In the genomic region with DNA sequence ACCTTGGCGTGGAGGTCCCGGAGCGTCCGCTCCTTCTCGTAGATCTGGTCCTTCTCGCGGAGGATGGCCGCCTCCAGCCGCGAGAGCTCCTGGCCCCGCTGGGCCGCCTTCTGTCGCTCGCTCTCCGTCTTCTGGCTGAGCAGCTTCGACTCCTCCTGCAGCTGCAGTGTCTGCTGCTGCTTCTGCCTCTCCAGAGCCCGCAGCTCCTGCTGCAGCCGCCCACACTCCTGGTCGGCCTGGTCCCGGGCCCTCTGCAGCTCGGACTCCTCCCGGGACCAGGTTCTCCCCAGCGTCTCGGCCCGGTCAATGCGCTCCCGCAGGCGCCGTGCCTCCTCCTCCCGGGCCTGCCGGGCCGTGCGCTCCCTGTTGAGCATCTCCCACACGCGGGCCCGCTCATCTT, we compare ENCODE assay signal across 31 cellular contexts. TPM values are rescaled to one million over a fixed set of nuclear protein-coding genes. Genes with fewer than 3 reads are reported as not detected.
"Had no signal": no experiment of that assay in that cellular context is flagged by ENCODE, and none has a peak within 500 bp of the region (broad histone marks: within the 10 kb centered on the region; RNA-seq: fewer than 3 reads in every experiment).

No MANE protein-coding gene starts in this region.

- H3K36me3 Mint-ChIP-seq: activated naive CD4-positive, alpha-beta T cell treated with anti-CD3 and anti-CD28 coated beads, Interleukin-2, amount 50 U/mL, for 24 hours; activated naive CD8-positive, alpha-beta T cell treated with anti-CD3 and anti-CD28 coated beads, Interleukin-2, amount 10 ng/mL, durations not matched to agents 7 days and 5 days had no signal

- H3K27me3 Mint-ChIP-seq: activated naive CD4-positive, alpha-beta T cell treated with anti-CD3 and anti-CD28 coated beads, Interleukin-2, amount 50 U/mL, for 24 hours; activated naive CD8-positive, alpha-beta T cell treated with anti-CD3 and anti-CD28 coated beads, Interleukin-2, amount 10 ng/mL, durations not matched to agents 7 days and 5 days; activated T-cell treated with anti-CD3 and anti-CD28 coated beads, Interleukin-2, amount 50 U/mL, for 24 hours; central memory CD8-positive, alpha-beta T cell had no signal

- H3K9me3 Mint-ChIP-seq: activated naive CD4-positive, alpha-beta T cell treated with anti-CD3 and anti-CD28 coated beads, Interleukin-2, amount 50 U/mL, for 24 hours; activated naive CD8-positive, alpha-beta T cell treated with anti-CD3 and anti-CD28 coated beads, Interleukin-2, amount 10 ng/mL, durations not matched to agents 7 days and 5 days; activated T-cell treated with anti-CD3 and anti-CD28 coated beads, Interleukin-2, amount 50 U/mL, for 24 hours; activated T-helper 2 cell treated with anti-CD3 and anti-CD28 coated beads, Interferon-gamma antibody, Interleukin-2, Interleukin-4, amounts not matched to agents 10 μg/mL and 5 μg/mL and 100 μg/mL, durations not matched to agents 14 hours and 24 hours and 36 hours; central memory CD8-positive, alpha-beta T cell had no signal

- H3K4me3 ChIP-seq: ascending aorta, cardiac muscle cell, Peyer's patch, SJCRH30, SK-N-MC had no signal

- H3K27ac ChIP-seq: ascending aorta, cardiac muscle cell, Peyer's patch, SJCRH30, SK-N-MC, WERI-Rb-1 had no signal

- H3K9me3 ChIP-seq: ascending aorta, Peyer's patch, SJCRH30 had no signal

- H3K27ac Mint-ChIP-seq: activated CD8-positive, alpha-beta T cell treated with anti-CD3 and anti-CD28 coated beads, Interleukin-2, amount 10 ng/mL, durations not matched to agents 7 days and 5 days; activated naive CD4-positive, alpha-beta T cell treated with anti-CD3 and anti-CD28 coated beads, Interleukin-2, amount 50 U/mL, for 24 hours; activated naive CD8-positive, alpha-beta T cell treated with anti-CD3 and anti-CD28 coated beads, Interleukin-2, amount 10 ng/mL, durations not matched to agents 7 days and 5 days; activated T-cell treated with anti-CD3 and anti-CD28 coated beads, Interleukin-2, amount 50 U/mL, for 24 hours; activated T-helper 2 cell treated with anti-CD3 and anti-CD28 coated beads, Interferon-gamma antibody, Interleukin-2, Interleukin-4, amounts not matched to agents 10 μg/mL and 5 μg/mL and 100 μg/mL, durations not matched to agents 14 hours and 24 hours and 36 hours had no signal

- H3K4me1 ChIP-seq: ascending aorta had no signal

- DNase-seq: activated CD4-positive, alpha-beta T cell treated with anti-CD3 and anti-CD28 coated beads for 1 hour; activated CD4-positive, alpha-beta T cell treated with anti-CD3 and anti-CD28 coated beads for 48 hours; activated CD4-positive, alpha-beta T cell treated with anti-CD3 and anti-CD28 coated beads, Interleukin-2, amount 50 U/mL, for 48 hours; activated CD4-positive, CD25-positive, alpha-beta regulatory T cell; activated CD8-positive, alpha-beta T cell treated with anti-CD3 and anti-CD28 coated beads, Interleukin-2, amount 10 ng/mL, durations not matched to agents 7 days and 5 days; activated gamma-delta T cell; activated naive CD4-positive, alpha-beta T cell treated with Interleukin-2 at 50 U/mL for 16 hours; activated naive CD8-positive, alpha-beta T cell treated with anti-CD3 and anti-CD28 coated beads, Interleukin-2, amount 10 ng/mL, durations not matched to agents 7 days and 5 days; activated T-cell treated with anti-CD3 and anti-CD28 coated beads, Interleukin-2, amount 50 U/mL, for 24 hours; amygdala; Karpas-422; KBM-7; NCI-H1048; NCI-H1105 treated with DMSO at 0.1 percent for 48 hours; NCI-H1436; NCI-H1694; NCI-H1930; NCI-H2081 treated with DMSO at 0.1 percent for 48 hours; NCI-H345; NCI-H524 treated with DMSO at 0.1 percent for 48 hours; Peyer's patch; RPMI8226; SJCRH30; T1000; WERI-Rb-1 had no signal

- ATAC-seq: activated CD8-positive, alpha-beta T cell treated with anti-CD3 and anti-CD28 coated beads, Interleukin-2, amount 10 ng/mL, durations not matched to agents 7 days and 5 days had no signal

- H3K4me3 Mint-ChIP-seq: activated CD8-positive, alpha-beta T cell treated with anti-CD3 and anti-CD28 coated beads, Interleukin-2, amount 10 ng/mL, durations not matched to agents 7 days and 5 days; activated naive CD4-positive, alpha-beta T cell treated with anti-CD3 and anti-CD28 coated beads, Interleukin-2, amount 50 U/mL, for 24 hours; activated naive CD8-positive, alpha-beta T cell treated with anti-CD3 and anti-CD28 coated beads, Interleukin-2, amount 10 ng/mL, durations not matched to agents 7 days and 5 days; activated T-cell treated with anti-CD3 and anti-CD28 coated beads, Interleukin-2, amount 50 U/mL, for 24 hours; central memory CD8-positive, alpha-beta T cell had no signal

- H3K27me3 ChIP-seq: ascending aorta, cardiac muscle cell, Peyer's patch, SJCRH30 had no signal

- H3K36me3 ChIP-seq: ascending aorta, cardiac muscle cell, SJCRH30 had no signal

- H3K4me1 Mint-ChIP-seq: central memory CD8-positive, alpha-beta T cell had no signal

RNA-seq across cellular contexts. Expression of a gene that starts 18.9 kb away (rescaled TPM):
- total RNA-seq: activated T-helper 2 cell treated with anti-CD3 and anti-CD28 coated beads, Interferon-gamma antibody, Interleukin-2, Interleukin-4, amounts not matched to agents 10 μg/mL and 5 μg/mL and 100 μg/mL, durations not matched to agents 14 hours and 24 hours and 36 hours; ascending aorta had no signal
- polyA plus RNA-seq: cardiac muscle cell had no signal
